21 cellular contexts compared by ENCODE assay signal in genomic region chr4:108571027-108571569, GRCh38. TPM values are rescaled to one million over a fixed set of nuclear protein-coding genes. Genes with fewer than 3 reads are reported as not detected.
DNase-seq lines count a peak whose midpoint lies in the region.
"Had no signal": no experiment of that assay in that cellular context is flagged by ENCODE, and none has a peak within 500 bp of the region (broad histone marks: within the 10 kb centered on the region; RNA-seq: fewer than 3 reads in every experiment).

No MANE protein-coding gene starts in this region.

- DNase-seq in A172 (ENCODE audit: low spot score) (peak; percentile 13), ELR (ENCODE audit: low read depth) (peak; percentile 85), adipocyte (ENCODE audit: low read depth) (peak; percentile 40), iris pigment epithelial cell (ENCODE audit: low read depth) (peak; percentile 79), DMS114 treated with DMSO at 0.1 percent for 48 hours (lab: John Stamatoyannopoulos, UW; ENCODE audit: unreplicated experiment) (no peak), dermis blood vessel endothelial cell (no peak), HK-2 (ENCODE audit: unreplicated experiment) (no peak), NCI-H446 (lab: John Stamatoyannopoulos, UW) (no peak)
- DNase-seq: activated CD4-positive, alpha-beta T cell treated with anti-CD3 and anti-CD28 coated beads for 1 hour; body of pancreas; effector CD8-positive, alpha-beta T cell; GDM1; HCEC 1CT; Karpas-422; NCI-H187 treated with DMSO at 0.1 percent for 48 hours; OCI-M1; ovary; right lobe of liver; Right ventricle myocardium superior; upper lobe of right lung had no signal

- H3K4me1 ChIP-seq in adipocyte (ENCODE audit: control insufficient read depth, insufficient read depth, low read length): no peaks in the 10 kb centered on the region
- H3K4me1 ChIP-seq: A549, body of pancreas, right lobe of liver, upper lobe of right lung had no signal

- peaks cover 9% of the 10 kb centered on the region for H3K27me3 ChIP-seq in adipocyte (replicated peaks; ENCODE audit: control insufficient read depth, insufficient read depth, low read length)
- H3K27me3 ChIP-seq: body of pancreas, ovary, right lobe of liver, upper lobe of right lung had no signal

- no peak overlapping the region for H3K4me3 ChIP-seq in adipocyte (ENCODE audit: low read length)
- H3K4me3 ChIP-seq: A549, body of pancreas, ovary, right lobe of liver, upper lobe of right lung had no signal

- H3K9me3 ChIP-seq in adipocyte (ENCODE audit: control insufficient read depth, low read length): no peaks in the 10 kb centered on the region
- H3K9me3 ChIP-seq: A549, body of pancreas, ovary, right lobe of liver, upper lobe of right lung had no signal

- no peaks in the 10 kb centered on the region for H3K36me3 ChIP-seq in adipocyte (ENCODE audit: control insufficient read depth, insufficient read depth, low read length, severe bottlenecking)
- H3K36me3 ChIP-seq: ovary, right lobe of liver, upper lobe of right lung had no signal

- no peak overlapping the region for H3K9ac ChIP-seq in adipocyte (ENCODE audit: low read length)

RNA-seq across cellular contexts. Expression of gene RPL34, which starts 49.3 kb away (rescaled TPM):
- 766 and 852 TPM in 2 replicates for total RNA-seq in A172 (2014; rRNA removed; shearing (Covaris generic))
- total RNA-seq in dermis blood vessel endothelial cell: 572 and 777 TPM in 2 replicates

Comparison
In these comparisons a context has a peak if more than half of its experiments do, and no peak if none do; other contexts are left out.
1. DNase-seq: peak in A172 (single experiment), ELR (single experiment), adipocyte (single experiment) and iris pigment epithelial cell (single experiment); none in DMS114 treated with DMSO at 0.1 percent for 48 hours (single experiment), dermis blood vessel endothelial cell (single experiment), HK-2 (single experiment) and NCI-H446 (0 of 2).